8 cellular contexts compared by ENCODE assay signal in genomic region chr1:198156111-198156744, GRCh38.
DNase-seq lines count a peak whose midpoint lies in the region; ATAC-seq and TF ChIP-seq lines count a peak whose summit lies in the region.

No MANE protein-coding gene starts in this region.

- peak; percentile 23 for ATAC-seq in GM18861 (IDR thresholded peaks at IDR 0.05; ENCODE audit: unreplicated experiment)
- peak; percentile 33 for ATAC-seq in HG03354 (IDR thresholded peaks at IDR 0.05; ENCODE audit: poor library complexity, severe bottlenecking, unreplicated experiment)

- DNase-seq in AG09309 (ENCODE audit: low read depth), result peak; percentile 49
- peak; percentile 80 for DNase-seq in NCI-H510A treated with DMSO at 0.1 percent for 48 hours (lab: John Stamatoyannopoulos, UW)
- peak; percentile 69 for DNase-seq in activated CD4-positive, alpha-beta T cell treated with anti-CD3 and anti-CD28 coated beads, Interleukin-2, amount 50 U/mL, for 1 hour
- peak; percentile 60 for DNase-seq in ecto neural progenitor cell (ENCODE audit: low spot score)
- peak; percentile 73 for DNase-seq in medulla oblongata (ENCODE audit: extremely low spot score)
- peak; percentile 41 to 63 for DNase-seq in stimulated activated CD8-positive, alpha-beta memory T cell treated with anti-CD3 and anti-CD28 coated beads, Interleukin-2, amount 100 ng/mL, for 48 hours (ENCODE audit: low read depth in 2 of 2)

- H3K4me3 ChIP-seq in AG09309 (ENCODE audit: control insufficient read depth, low read depth, low read length), result peak overlapping the region; percentile 86

- TF ChIP-seq CTCF in AG09309 (IDR thresholded peaks at IDR 0.05; ENCODE audit: control insufficient read depth, insufficient read depth, low read depth, low read length, missing control alignments), result peak; percentile 84

Comparison
In these comparisons a context has a peak if more than half of its experiments do, and no peak if none do; other contexts are left out.
1. Peak in every context shown above with its lines: DNase-seq, ATAC-seq and H3K4me3 ChIP-seq.